Comparison of ENCODE assay signal across 1 cellular context in the genomic region with DNA sequence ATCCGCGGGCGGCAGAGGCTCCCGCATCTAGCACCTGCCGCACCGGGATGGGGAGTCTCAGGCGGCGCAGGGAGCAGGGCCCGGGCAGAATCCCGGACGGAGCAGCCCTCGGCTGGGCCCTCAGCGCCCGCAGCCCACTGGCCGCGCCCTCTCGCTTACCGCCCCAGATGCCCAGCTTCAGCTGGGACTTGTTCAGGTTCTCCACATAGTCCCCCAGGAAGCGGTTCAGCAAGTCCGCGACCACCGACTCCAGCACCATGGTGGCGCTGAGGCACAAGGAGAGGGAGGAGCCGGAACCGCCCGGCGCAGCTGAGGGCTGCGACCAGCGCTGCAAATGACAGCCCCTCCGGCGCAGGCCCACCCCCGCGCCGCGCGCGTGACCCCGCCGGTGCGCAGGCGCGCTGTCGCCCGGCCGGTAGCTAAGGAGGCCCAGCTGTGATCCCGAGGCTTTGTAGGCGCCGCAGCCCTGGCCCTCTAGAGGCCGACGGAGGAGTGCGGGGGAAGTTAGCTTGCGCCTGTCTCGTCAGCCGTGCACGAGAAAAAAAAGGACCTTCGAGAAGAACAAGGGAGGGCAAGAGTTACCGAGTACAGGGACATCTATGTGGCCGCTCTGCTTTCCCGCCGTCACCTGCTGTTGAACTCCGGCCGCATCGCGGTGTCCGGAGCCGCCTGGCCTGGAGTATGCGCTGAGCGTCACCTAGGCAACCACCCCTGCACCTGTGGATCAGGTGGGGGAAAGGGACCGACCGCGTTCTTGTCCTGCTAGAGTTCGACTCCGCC.
TF ChIP-seq lines count a peak whose summit lies in the region.

A gene with protein sequence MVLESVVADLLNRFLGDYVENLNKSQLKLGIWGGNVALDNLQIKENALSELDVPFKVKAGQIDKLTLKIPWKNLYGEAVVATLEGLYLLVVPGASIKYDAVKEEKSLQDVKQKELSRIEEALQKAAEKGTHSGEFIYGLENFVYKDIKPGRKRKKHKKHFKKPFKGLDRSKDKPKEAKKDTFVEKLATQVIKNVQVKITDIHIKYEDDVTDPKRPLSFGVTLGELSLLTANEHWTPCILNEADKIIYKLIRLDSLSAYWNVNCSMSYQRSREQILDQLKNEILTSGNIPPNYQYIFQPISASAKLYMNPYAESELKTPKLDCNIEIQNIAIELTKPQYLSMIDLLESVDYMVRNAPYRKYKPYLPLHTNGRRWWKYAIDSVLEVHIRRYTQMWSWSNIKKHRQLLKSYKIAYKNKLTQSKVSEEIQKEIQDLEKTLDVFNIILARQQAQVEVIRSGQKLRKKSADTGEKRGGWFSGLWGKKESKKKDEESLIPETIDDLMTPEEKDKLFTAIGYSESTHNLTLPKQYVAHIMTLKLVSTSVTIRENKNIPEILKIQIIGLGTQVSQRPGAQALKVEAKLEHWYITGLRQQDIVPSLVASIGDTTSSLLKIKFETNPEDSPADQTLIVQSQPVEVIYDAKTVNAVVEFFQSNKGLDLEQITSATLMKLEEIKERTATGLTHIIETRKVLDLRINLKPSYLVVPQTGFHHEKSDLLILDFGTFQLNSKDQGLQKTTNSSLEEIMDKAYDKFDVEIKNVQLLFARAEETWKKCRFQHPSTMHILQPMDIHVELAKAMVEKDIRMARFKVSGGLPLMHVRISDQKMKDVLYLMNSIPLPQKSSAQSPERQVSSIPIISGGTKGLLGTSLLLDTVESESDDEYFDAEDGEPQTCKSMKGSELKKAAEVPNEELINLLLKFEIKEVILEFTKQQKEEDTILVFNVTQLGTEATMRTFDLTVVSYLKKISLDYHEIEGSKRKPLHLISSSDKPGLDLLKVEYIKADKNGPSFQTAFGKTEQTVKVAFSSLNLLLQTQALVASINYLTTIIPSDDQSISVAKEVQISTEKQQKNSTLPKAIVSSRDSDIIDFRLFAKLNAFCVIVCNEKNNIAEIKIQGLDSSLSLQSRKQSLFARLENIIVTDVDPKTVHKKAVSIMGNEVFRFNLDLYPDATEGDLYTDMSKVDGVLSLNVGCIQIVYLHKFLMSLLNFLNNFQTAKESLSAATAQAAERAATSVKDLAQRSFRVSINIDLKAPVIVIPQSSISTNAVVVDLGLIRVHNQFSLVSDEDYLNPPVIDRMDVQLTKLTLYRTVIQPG (N-terminal part only) (minus strand): TSS at position 332 of the 780 bp plus-strand sequence. CDS start 73 bp downstream, at position 259.

TF ChIP-seq in IMR-90, 13 proteins besides CTCF, POLR2A, EP300 and RAD21:
- TF ChIP-seq, protein P1, sequence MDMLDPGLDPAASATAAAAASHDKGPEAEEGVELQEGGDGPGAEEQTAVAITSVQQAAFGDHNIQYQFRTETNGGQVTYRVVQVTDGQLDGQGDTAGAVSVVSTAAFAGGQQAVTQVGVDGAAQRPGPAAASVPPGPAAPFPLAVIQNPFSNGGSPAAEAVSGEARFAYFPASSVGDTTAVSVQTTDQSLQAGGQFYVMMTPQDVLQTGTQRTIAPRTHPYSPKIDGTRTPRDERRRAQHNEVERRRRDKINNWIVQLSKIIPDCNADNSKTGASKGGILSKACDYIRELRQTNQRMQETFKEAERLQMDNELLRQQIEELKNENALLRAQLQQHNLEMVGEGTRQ (IDR thresholded peaks at IDR 0.05; ENCODE audit: low read depth, low read length) = peak; percentile 94
- no peak for TF ChIP-seq CHD1 (IDR thresholded peaks at IDR 0.05; ENCODE audit: low read depth, low read length)
- 0 out of 2 replicates have a peak, but pooled peaks have one; percentile 18 for TF ChIP-seq FOS (IDR thresholded peaks at IDR 0.05; ENCODE audit: low read depth, low read length)
- TF ChIP-seq MAFK (IDR thresholded peaks at IDR 0.05; ENCODE audit: low read depth, low read length) = no peak
- TF ChIP-seq RFX5 (IDR thresholded peaks at IDR 0.05; ENCODE audit: low read depth, low read length) = no peak
- peak; percentile 46 for TF ChIP-seq SMC3 (IDR thresholded peaks at IDR 0.05; ENCODE audit: low read depth, low read length)
- peak; percentile 64; the same call in 1 of the 2 replicates for TF ChIP-seq MXI1 (IDR thresholded peaks at IDR 0.05; ENCODE audit: borderline replicate concordance, low read depth, low read length)
- TF ChIP-seq CEBPB (IDR thresholded peaks at IDR 0.05; ENCODE audit: low read depth, low read length) = no peak
- TF ChIP-seq NFE2L2 (IDR thresholded peaks at IDR 0.05; ENCODE audit: low read depth, low read length) = no peak
- peak; percentile 86 for TF ChIP-seq MAZ (IDR thresholded peaks at IDR 0.05; ENCODE audit: borderline replicate concordance, low read depth, low read length)
- peak; percentile 83 for TF ChIP-seq BHLHE40 (IDR thresholded peaks at IDR 0.05; ENCODE audit: low read depth, low read length)
- TF ChIP-seq, protein P2, sequence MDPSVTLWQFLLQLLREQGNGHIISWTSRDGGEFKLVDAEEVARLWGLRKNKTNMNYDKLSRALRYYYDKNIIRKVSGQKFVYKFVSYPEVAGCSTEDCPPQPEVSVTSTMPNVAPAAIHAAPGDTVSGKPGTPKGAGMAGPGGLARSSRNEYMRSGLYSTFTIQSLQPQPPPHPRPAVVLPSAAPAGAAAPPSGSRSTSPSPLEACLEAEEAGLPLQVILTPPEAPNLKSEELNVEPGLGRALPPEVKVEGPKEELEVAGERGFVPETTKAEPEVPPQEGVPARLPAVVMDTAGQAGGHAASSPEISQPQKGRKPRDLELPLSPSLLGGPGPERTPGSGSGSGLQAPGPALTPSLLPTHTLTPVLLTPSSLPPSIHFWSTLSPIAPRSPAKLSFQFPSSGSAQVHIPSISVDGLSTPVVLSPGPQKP (IDR thresholded peaks at IDR 0.05; ENCODE audit: borderline replicate concordance, low read depth, low read length) = no peak
- TF ChIP-seq RCOR1 (IDR thresholded peaks at IDR 0.05; ENCODE audit: insufficient replicate concordance, low read length) = no peak
